9 cellular contexts compared by ENCODE assay signal in the genomic region with DNA sequence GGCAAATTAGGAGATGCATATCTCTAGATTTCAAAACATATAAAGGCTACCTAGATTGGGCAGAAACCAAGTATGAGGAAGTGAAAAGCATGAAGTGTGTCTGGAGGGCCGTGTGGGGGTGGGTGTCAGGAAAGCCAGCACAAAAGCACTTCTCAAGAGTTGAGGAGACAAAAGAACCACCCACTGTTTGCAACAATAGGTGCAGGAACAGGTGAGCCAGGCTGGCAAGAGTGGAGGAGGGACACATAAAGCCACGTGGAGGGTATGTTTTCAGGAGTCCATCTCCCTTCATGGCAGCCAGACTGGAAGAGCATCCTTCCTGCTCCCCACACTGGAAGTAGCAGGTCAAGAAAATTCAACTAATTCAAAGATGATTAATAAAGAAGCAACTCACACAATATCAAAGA.
A peak's percentile ranks its signal among the peaks of the same experiment; 100 is the strongest.
DNase-seq lines count a peak whose midpoint lies in the region; ATAC-seq lines count a peak whose summit lies in the region.
"Had no signal": no experiment of that assay in that cellular context is flagged by ENCODE, and none has a peak within 500 bp of the region (broad histone marks: within the 10 kb centered on the region; RNA-seq: fewer than 3 reads in every experiment).

No MANE protein-coding gene starts in this region.

- H3K9me3 Mint-ChIP-seq in activated naive CD4-positive, alpha-beta T cell treated with anti-CD3 and anti-CD28 coated beads, Interleukin-2, amount 50 U/mL, for 72 hours = peaks cover 0 to 8% of the 10 kb centered on the region in 2 donors

- DNase-seq in NCI-H146 (lab: John Stamatoyannopoulos, UW) (peak; percentile 90), iPS-NIHi11 (ENCODE audit: low spot score) (peak; percentile 87), activated T-cell treated with anti-CD3 and anti-CD28 coated beads for 4 hours (no peak), LoVo (ENCODE audit: low spot score) (no peak), NCI-H446 treated with DMSO at 0.1 percent for 48 hours (lab: John Stamatoyannopoulos, UW) (no peak)
- no peak for DNase-seq in activated naive CD4-positive, alpha-beta T cell treated with anti-CD3 and anti-CD28 coated beads, Interleukin-2, amount 50 U/mL, for 72 hours (ENCODE audit: low spot score in 2 of 2)

- peak overlapping the region in 1 of 2 donors; percentile 6 for H3K27ac Mint-ChIP-seq in activated naive CD4-positive, alpha-beta T cell treated with anti-CD3 and anti-CD28 coated beads, Interleukin-2, amount 50 U/mL, for 72 hours
- H3K27ac Mint-ChIP-seq: activated naive CD8-positive, alpha-beta T cell had no signal

- peak; percentile 87 for ATAC-seq in GM18870 (IDR thresholded peaks at IDR 0.05; ENCODE audit: unreplicated experiment)
- ATAC-seq in HG02870 (IDR thresholded peaks at IDR 0.05; ENCODE audit: unreplicated experiment) = peak; percentile 99
- no peak for ATAC-seq in activated naive CD4-positive, alpha-beta T cell treated with anti-CD3 and anti-CD28 coated beads, Interleukin-2, amount 50 U/mL, for 72 hours

- peaks cover 10 to 18% of the 10 kb centered on the region in 2 donors for H3K36me3 Mint-ChIP-seq in activated naive CD4-positive, alpha-beta T cell treated with anti-CD3 and anti-CD28 coated beads, Interleukin-2, amount 50 U/mL, for 72 hours

Comparison
In these comparisons a context has a peak if more than half of its experiments do, and no peak if none do; other contexts are left out.
1. ATAC-seq: peak in GM18870 (single experiment) and HG02870 (single experiment); none in activated naive CD4-positive, alpha-beta T cell treated with anti-CD3 and anti-CD28 coated beads, Interleukin-2, amount 50 U/mL, for 72 hours (0 of 2).
2. DNase-seq: peak in NCI-H146 (single experiment) and iPS-NIHi11 (single experiment); none in activated naive CD4-positive, alpha-beta T cell treated with anti-CD3 and anti-CD28 coated beads, Interleukin-2, amount 50 U/mL, for 72 hours (0 of 2), activated T-cell treated with anti-CD3 and anti-CD28 coated beads for 4 hours (single experiment), LoVo (single experiment) and NCI-H446 treated with DMSO at 0.1 percent for 48 hours (single experiment).